8 cellular contexts compared by ENCODE assay signal in the genomic region with DNA sequence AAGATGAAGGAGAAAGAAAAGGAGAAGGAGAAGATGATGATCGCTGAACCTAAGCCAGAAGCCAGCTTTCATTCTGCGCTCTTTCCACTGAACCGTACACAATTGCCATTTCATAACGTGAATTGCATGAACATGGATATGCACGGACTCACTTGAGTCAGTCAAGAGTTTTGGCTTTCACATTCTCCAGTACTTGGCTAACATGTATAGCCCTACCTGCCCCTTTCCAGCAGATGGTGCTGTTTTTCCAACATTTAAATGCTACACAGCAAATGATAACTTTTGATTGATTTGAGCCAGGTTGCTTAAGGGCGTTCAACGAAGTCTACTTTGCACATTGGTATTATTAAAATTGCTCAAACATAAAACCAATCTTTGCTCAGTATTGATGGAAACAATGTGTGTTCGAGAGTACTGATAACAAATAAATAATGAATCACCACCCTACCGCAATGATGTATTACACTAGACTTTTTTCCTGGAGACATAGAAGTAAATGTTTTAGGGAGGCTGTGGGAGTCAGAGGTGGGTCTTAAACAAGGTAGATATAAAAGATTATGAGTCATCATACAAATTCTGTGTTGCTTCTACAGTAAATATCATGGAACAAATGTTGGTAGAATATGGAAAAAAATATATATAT.
DNase-seq lines count a peak whose midpoint lies in the region; ATAC-seq and TF ChIP-seq lines count a peak whose summit lies in the region.

No MANE protein-coding gene starts in this region.

- no peak overlapping the region for H2AFZ ChIP-seq in IMR-90 (replicated peaks; ENCODE audit: low read length, poor library complexity)

- POLR2A ChIA-PET in IMR-90 (lab: Charles Lee; ENCODE audit: unreplicated experiment) = no interaction called here

- TF ChIP-seq POLR2A in IMR-90 (IDR thresholded peaks at IDR 0.05; ENCODE audit: low read depth, low read length) = no peak

- H3K56ac ChIP-seq in IMR-90 (ENCODE audit: extremely low read depth, insufficient read depth, low read length) = no peak overlapping the region

- no peak overlapping the region for H2BK15ac ChIP-seq in IMR-90 (ENCODE audit: low read depth, low read length)

- no peak overlapping the region for H2AK9ac ChIP-seq in IMR-90 (replicated peaks; ENCODE audit: low read depth, low read length, poor library complexity)

- H3K27ac ChIP-seq in IMR-90 (ENCODE audit: insufficient read depth, low read length) = no peak overlapping the region
- H3K27ac ChIP-seq in lower lobe of right lung = no peak overlapping the region

- H3K4ac ChIP-seq in IMR-90 (ENCODE audit: low read depth, low read length) = no peak overlapping the region

- ATAC-seq in Right ventricle myocardium inferior (peak; percentile 85), GM21723 (IDR thresholded peaks at IDR 0.05; ENCODE audit: unreplicated experiment) (peak; percentile 86), IMR-90 (ENCODE audit: low read depth) (peak; percentile 91), lower lobe of right lung (peak; percentile 89 to 94)

- TF ChIP-seq CTCF in IMR-90 (conservative IDR thresholded peaks at IDR 0.05; ENCODE audit: low read depth, low read length) (peak; percentile 92), lower lobe of right lung (IDR thresholded peaks at IDR 0.05) (peak; percentile 70)

- no peak overlapping the region for H2BK120ac ChIP-seq in IMR-90 (ENCODE audit: low read depth, low read length)

- peak overlapping the region; percentile 70; the same call in 1 of the 2 replicates for H3K4me2 ChIP-seq in IMR-90 (ENCODE audit: low read depth, low read length)

- no TSS peak for BruUV-seq in IMR-90 (replicated peaks; lab: Mats Ljungman, UMichigan)

- dilution Hi-C loops in IMR-90 (cut with HindIII; ENCODE audit: low sequenced_read_pairs, unreplicated experiment) = no loop called here

- DNase-seq in Right ventricle myocardium inferior (ENCODE audit: missing footprints) (no peak), cardiac septum (ENCODE audit: low spot score) (no peak), IMR-90 (peak; percentile 84), OCI-M1 (lab: John Stamatoyannopoulos, UW) (peak; percentile 78), dermis microvascular lymphatic vessel endothelial cell (ENCODE audit: low read depth in 2 of 2) (peak; percentile 83 to 88), lower lobe of right lung (no peak), ureter (ENCODE audit: low spot score) (peak; percentile 47)

- H2AK5ac ChIP-seq in IMR-90 (ENCODE audit: low read depth, low read length) = no peak overlapping the region

- H3K9me1 ChIP-seq in IMR-90 (ENCODE audit: insufficient read depth, low read length) = no peaks in the 10 kb centered on the region

- H3K23ac ChIP-seq in IMR-90 (ENCODE audit: low read depth, low read length) = no peak overlapping the region

- TF ChIP-seq RAD21 in IMR-90 (IDR thresholded peaks at IDR 0.05; ENCODE audit: low read length) = peak; percentile 85

- H3K36me3 ChIP-seq in IMR-90 (ENCODE audit: control insufficient read depth, insufficient read depth, low read length) (no peaks in the 10 kb centered on the region), lower lobe of right lung (no peaks in the 10 kb centered on the region)

- no peak overlapping the region for H4K5ac ChIP-seq in IMR-90 (ENCODE audit: low read depth, low read length)

- H3K18ac ChIP-seq in IMR-90 (ENCODE audit: low read depth, low read length) = no peak overlapping the region

- H2BK20ac ChIP-seq in IMR-90 (ENCODE audit: low read depth, low read length) = no peak overlapping the region

- H4K8ac ChIP-seq in IMR-90 (ENCODE audit: low read depth in 2 of 2, low read length in 2 of 2) = no peak overlapping the region

- H3K4me3 ChIP-seq in IMR-90 (ENCODE audit: insufficient read depth, low read depth, low read length) (no peak overlapping the region), lower lobe of right lung (no peak overlapping the region)

- H3K27me3 ChIP-seq in IMR-90 (ENCODE audit: control insufficient read depth, insufficient read depth, low read length) = peaks cover 4% of the 10 kb centered on the region; the same call in 1 of the 2 replicates
- no peaks in the 10 kb centered on the region for H3K27me3 ChIP-seq in lower lobe of right lung (ENCODE audit: low read depth)

- intact Hi-C loops in Right ventricle myocardium inferior (cut with DNase I) (loop anchor here (10.0 kb wide), 1 partner anchor 320 kb away; no protein-coding TSS in a partner anchor), cardiac septum (cut with DNase I) (loop anchor here (5.0 to 10.0 kb wide), 3 partner anchors 70 to 322 kb away; no protein-coding TSS in a partner anchor), IMR-90 (cut with micrococcal nuclease) (loop anchor here (1.0 to 5.0 kb wide), 6 partner anchors 77 to 324 kb away; no protein-coding TSS in a partner anchor), lower lobe of right lung (cut with DNase I) (loop anchor here (5.0 kb wide), 1 partner anchor 322 kb away; no protein-coding TSS in a partner anchor)

- in situ Hi-C loops in IMR-90 (cut with MboI; ENCODE audit: low sequenced_read_pairs) = loop anchor here (25.0 kb wide), 1 partner anchor 87 kb away; no protein-coding TSS in a partner anchor

- H3K9ac ChIP-seq in IMR-90 (ENCODE audit: low read depth, low read length) = no peak overlapping the region

- no peaks in the 10 kb centered on the region for H3K9me3 ChIP-seq in IMR-90 (ENCODE audit: control insufficient read depth, insufficient read depth, low read length)
- H3K9me3 ChIP-seq in lower lobe of right lung = no peaks in the 10 kb centered on the region

- no peak overlapping the region for H2BK5ac ChIP-seq in IMR-90 (ENCODE audit: low read depth, low read length, poor library complexity, severe bottlenecking)

- no peaks in the 10 kb centered on the region for H3K79me1 ChIP-seq in IMR-90 (ENCODE audit: low read depth in 1 of 2, low read length in 2 of 2)

- H4K91ac ChIP-seq in IMR-90 (ENCODE audit: insufficient read depth, low read depth, low read length) = no peak overlapping the region

- CTCF ChIA-PET in IMR-90 (lab: Yijun Ruan, JAX) = interaction anchor here (0.8 to 1.0 kb wide), 3 partner anchors 286 to 325 kb away, joined by 3 to 6 read pairs (median 5); no protein-coding TSS in a partner anchor

- H3K4me1 ChIP-seq in IMR-90 (ENCODE audit: control insufficient read depth, insufficient read depth, low read length) (0 out of 2 replicates have a peak, but pooled peaks cover 2% of the 10 kb centered on the region), lower lobe of right lung (no peaks in the 10 kb centered on the region)

- 24% methylated on average over 3 of the region's 9 CpGs; no CpG with 5 or more reads in 1 of the 2 experiments for WGBS in IMR-90 (ENCODE audit: extremely low coverage in 2 of 2, insufficient read length in 1 of 2), 2 experiments

- H3K14ac ChIP-seq in IMR-90 (replicated peaks; ENCODE audit: low read depth, low read length) = no peak overlapping the region

- no peaks in the 10 kb centered on the region for H4K20me1 ChIP-seq in IMR-90 (ENCODE audit: insufficient read depth, low read length)

TF ChIP-seq in IMR-90, 13 proteins besides CTCF, POLR2A, EP300 and RAD21:
- TF ChIP-seq FOS (IDR thresholded peaks at IDR 0.05; ENCODE audit: low read depth, low read length) (peak; percentile 45; the same call in 1 of the 2 replicates), SMC3 (IDR thresholded peaks at IDR 0.05; ENCODE audit: low read depth, low read length) (peak; percentile 76), MAZ (IDR thresholded peaks at IDR 0.05; ENCODE audit: borderline replicate concordance, low read depth, low read length) (no peak), CEBPB (IDR thresholded peaks at IDR 0.05; ENCODE audit: low read depth, low read length) (0 out of 2 replicates have a peak, but pooled peaks have one; percentile 1), BHLHE40 (IDR thresholded peaks at IDR 0.05; ENCODE audit: low read depth, low read length) (no peak)
TF ChIP-seq in IMR-90: peak in this region for 3.

Comparison
In these comparisons a context has a peak if more than half of its experiments do, and no peak if none do; other contexts are left out.
1. DNase-seq: peak in IMR-90 (single experiment), OCI-M1 (single experiment), dermis microvascular lymphatic vessel endothelial cell (2 of 2) and ureter (single experiment); none in Right ventricle myocardium inferior (single experiment), cardiac septum (single experiment) and lower lobe of right lung (single experiment).
2. Peak in every context shown above with its lines, with median percentiles within 50 percentile points of each other: ATAC-seq.